In genomic region chr4:102552781-102553180, GRCh38 we compare ENCODE assay signal across 16 cellular contexts. TPM values are rescaled to one million over a fixed set of nuclear protein-coding genes. Genes with fewer than 3 reads are reported as not detected.
DNase-seq lines count a peak whose midpoint lies in the region; ATAC-seq lines count a peak whose summit lies in the region.
"Had no signal": no experiment of that assay in that cellular context is flagged by ENCODE, and none has a peak within 500 bp of the region (broad histone marks: within the 10 kb centered on the region; RNA-seq: fewer than 3 reads in every experiment).

No MANE protein-coding gene starts in this region.

- no peaks in the 10 kb centered on the region for H3K27me3 ChIP-seq in CD4-positive, alpha-beta memory T cell (ENCODE audit: insufficient read depth, low read length)
- H3K27me3 ChIP-seq: esophagus muscularis mucosa had no signal

- CTCF ChIA-PET in CD4-positive, alpha-beta memory T cell (lab: Charles Lee; ENCODE audit: partially characterized antibody): interaction anchor here (0.9 kb wide), 1 partner anchor 104 kb away, joined by 3 read pairs; no protein-coding TSS in a partner anchor

- peak overlapping the region in 6 of 8 donors; percentile 21 to 71 (median 50) for H3K4me3 Mint-ChIP-seq in CD4-positive, alpha-beta memory T cell
- H3K4me3 Mint-ChIP-seq in activated naive CD8-positive, alpha-beta T cell treated with anti-CD3 and anti-CD28 coated beads for 36 hours: peak overlapping the region; percentile 22
- no peak overlapping the region for H3K4me3 Mint-ChIP-seq in memory B cell
- H3K4me3 Mint-ChIP-seq: neural crest cell had no signal

- peaks cover 68% of the 10 kb centered on the region for H3K4me1 ChIP-seq in CD4-positive, alpha-beta memory T cell (ENCODE audit: insufficient read depth, low read length)

- peaks cover 0 to 2% (median 0%) of the 10 kb centered on the region in 8 donors for H3K9me3 Mint-ChIP-seq in CD4-positive, alpha-beta memory T cell
- peaks cover 4% of the 10 kb centered on the region for H3K9me3 Mint-ChIP-seq in activated naive CD8-positive, alpha-beta T cell treated with anti-CD3 and anti-CD28 coated beads for 36 hours
- no peaks in the 10 kb centered on the region for H3K9me3 Mint-ChIP-seq in memory B cell
- H3K9me3 Mint-ChIP-seq: neural crest cell had no signal

- H3K27ac Mint-ChIP-seq in CD4-positive, alpha-beta memory T cell: peak overlapping the region in 6 of 7 donors; percentile 74 to 92 (median 84)
- H3K27ac Mint-ChIP-seq in activated naive CD8-positive, alpha-beta T cell treated with anti-CD3 and anti-CD28 coated beads for 36 hours: peak overlapping the region; percentile 86
- peak overlapping the region; percentile 86 for H3K27ac Mint-ChIP-seq in memory B cell

- intact Hi-C loops in CD4-positive, alpha-beta memory T cell (cut with micrococcal nuclease): loop anchor here (2.0 to 10.0 kb wide), 2 partner anchors 18 to 48 kb away; partner anchors contain the start of gene NFKB1

- peaks cover 5% of the 10 kb centered on the region for H3K36me3 ChIP-seq in CD4-positive, alpha-beta memory T cell (ENCODE audit: insufficient read depth, low read length)

- POLR2A ChIA-PET in CD4-positive, alpha-beta memory T cell (lab: Charles Lee; ENCODE audit: partially characterized antibody): no interaction called here

- no peak overlapping the region for H3K27ac ChIP-seq in CD4-positive, alpha-beta memory T cell (ENCODE audit: low read depth, low read length)
- H3K27ac ChIP-seq: esophagus muscularis mucosa had no signal

- H3K9me3 ChIP-seq in CD4-positive, alpha-beta memory T cell (ENCODE audit: control insufficient read depth in 1 of 2, low read length in 2 of 2): no peaks in the 10 kb centered on the region
- H3K9me3 ChIP-seq: esophagus muscularis mucosa had no signal

- H3K4me3 ChIP-seq in CD4-positive, alpha-beta memory T cell (ENCODE audit: low read length in 2 of 2): no peak overlapping the region
- H3K4me3 ChIP-seq: esophagus muscularis mucosa had no signal

- H3K36me3 Mint-ChIP-seq in CD4-positive, alpha-beta memory T cell: peaks cover 25 to 36% of the 10 kb centered on the region in 2 donors
- peaks cover 42% of the 10 kb centered on the region for H3K36me3 Mint-ChIP-seq in activated naive CD8-positive, alpha-beta T cell treated with anti-CD3 and anti-CD28 coated beads for 36 hours
- peaks cover 17% of the 10 kb centered on the region for H3K36me3 Mint-ChIP-seq in memory B cell

- no peaks in the 10 kb centered on the region for H3K27me3 Mint-ChIP-seq in CD4-positive, alpha-beta memory T cell
- no peaks in the 10 kb centered on the region for H3K27me3 Mint-ChIP-seq in activated naive CD8-positive, alpha-beta T cell treated with anti-CD3 and anti-CD28 coated beads for 36 hours
- no peaks in the 10 kb centered on the region for H3K27me3 Mint-ChIP-seq in memory B cell

- ATAC-seq in GM18909 (IDR thresholded peaks at IDR 0.05; ENCODE audit: poor library complexity, unreplicated experiment): peak; percentile 39
- ATAC-seq in memory B cell (ENCODE audit: low read depth): peak; percentile 59
- no peak for ATAC-seq in GM18907 (IDR thresholded peaks at IDR 0.05; ENCODE audit: unreplicated experiment)
- no peak for ATAC-seq in HG03280 (IDR thresholded peaks at IDR 0.05; ENCODE audit: unreplicated experiment)
- no peak for ATAC-seq in GM19397 (IDR thresholded peaks at IDR 0.05; ENCODE audit: unreplicated experiment)
- ATAC-seq: Right ventricle myocardium inferior had no signal

- DNase-seq in CD4-positive, alpha-beta memory T cell: peak in 4 of 5 donors; percentile 21 to 50 (median 24)
- DNase-seq in activated naive CD8-positive, alpha-beta T cell treated with anti-CD3 and anti-CD28 coated beads for 36 hours: no peak
- DNase-seq in memory B cell (ENCODE audit: low spot score in 2 of 2) (no peak), kidney glomerular epithelial cell (lab: John Stamatoyannopoulos, UW) (no peak)
- DNase-seq: C1 segment of cervical spinal cord, caudate nucleus, Kasumi-1, NCI-H1694 treated with DMSO at 0.1 percent for 48 hours, NCI-H526 had no signal

- peaks cover 33 to 54% (median 44%) of the 10 kb centered on the region in 4 donors for H3K4me1 Mint-ChIP-seq in CD4-positive, alpha-beta memory T cell
- peaks cover 55% of the 10 kb centered on the region for H3K4me1 Mint-ChIP-seq in activated naive CD8-positive, alpha-beta T cell treated with anti-CD3 and anti-CD28 coated beads for 36 hours
- H3K4me1 Mint-ChIP-seq in memory B cell: peaks cover 21% of the 10 kb centered on the region

RNA-seq across cellular contexts. Expression of gene NFKB1, which starts 51.6 kb away (rescaled TPM):
- total RNA-seq in CD4-positive, alpha-beta memory T cell: 10 to 100 TPM; 79.8 to 84.9 TPM
- 10 to 100 TPM; 16.6 to 61.9 TPM for polyA plus RNA-seq in CD4-positive, alpha-beta memory T cell
- 100 to 1,000 TPM; 250 to 259 TPM for total RNA-seq in activated naive CD8-positive, alpha-beta T cell treated with anti-CD3 and anti-CD28 coated beads for 36 hours

Comparison
In these comparisons a context has a peak if more than half of its experiments do, and no peak if none do; other contexts are left out.
1. DNase-seq: peak in CD4-positive, alpha-beta memory T cell (4 of 5); none in activated naive CD8-positive, alpha-beta T cell treated with anti-CD3 and anti-CD28 coated beads for 36 hours (single experiment), memory B cell (0 of 2) and kidney glomerular epithelial cell (single experiment).
2. ATAC-seq: peak in GM18909 (single experiment) and memory B cell (single experiment); none in GM18907 (single experiment), HG03280 (single experiment) and GM19397 (single experiment).
3. Peak in every context shown above with its lines, with median percentiles within 50 percentile points of each other: H3K27ac Mint-ChIP-seq.